ENCODE assay signal across 18 cellular contexts in genomic region chr1:201116091-201116490, GRCh38. TPM values are rescaled to one million over a fixed set of nuclear protein-coding genes. Genes with fewer than 3 reads are reported as not detected.
"Had no signal": no experiment of that assay in that cellular context is flagged by ENCODE, and none has a peak within 500 bp of the region (broad histone marks: within the 10 kb centered on the region; RNA-seq: fewer than 3 reads in every experiment).

No MANE protein-coding gene starts in this region.

- H3K9me3 ChIP-seq: heart right ventricle, left ventricle myocardium inferior, right atrium auricular region had no signal

- ATAC-seq: heart right ventricle; stimulated activated memory B cell treated with anti-CD40 and anti-IgM and Interleukin-4, amounts not matched to agents 10 μg/mL and 1 μg/mL and 100 μg/mL, for 72 hours had no signal

- H3K4me2 ChIP-seq: smooth muscle cell had no signal

- H3K4me3 ChIP-seq: heart right ventricle, left ventricle myocardium inferior, right atrium auricular region, smooth muscle cell had no signal

- H3K36me3 ChIP-seq: heart right ventricle, left ventricle myocardium inferior, right atrium auricular region had no signal

- DNase-seq: activated CD4-positive, alpha-beta memory T cell treated with anti-CD3 and anti-CD28 coated beads, Interleukin-2, amount 10 ng/mL, durations not matched to agents 7 days and 5 days; activated CD8-positive, alpha-beta memory T cell treated with anti-CD3 and anti-CD28 coated beads, Interleukin-2, amount 50 U/mL, for 48 hours; activated naive CD4-positive, alpha-beta T cell; effector memory CD4-positive, alpha-beta T cell; heart right ventricle; left ventricle myocardium inferior; mesenchymal stem cell; substantia nigra; trophoblast cell had no signal

- H3K27ac ChIP-seq: heart right ventricle, left ventricle myocardium inferior, right atrium auricular region had no signal

- H3K9me3 Mint-ChIP-seq: activated CD4-positive, alpha-beta memory T cell treated with anti-CD3 and anti-CD28 coated beads, Interleukin-2, amount 10 ng/mL, durations not matched to agents 7 days and 5 days; activated T-helper 1 cell treated with anti-CD3 and anti-CD28 coated beads, Interleukin-12 subunit alpha, Interleukin-12 subunit beta, Interleukin-2, Interleukin-4 antibody, amounts not matched to agents 30 ng/mL and 10 ng/mL and 1 ng/mL, durations not matched to agents 14 hours and 24 hours and 36 hours; stimulated activated memory B cell treated with anti-CD40 and anti-IgM and Interleukin-4, amounts not matched to agents 10 μg/mL and 1 μg/mL and 100 μg/mL, for 72 hours; T-helper 2 cell treated with Interferon-gamma antibody and Interleukin-4, amounts not matched to agents 5 μg/mL and 100 μg/mL, for 36 hours had no signal

- H3K4me3 Mint-ChIP-seq: activated CD4-positive, alpha-beta memory T cell treated with anti-CD3 and anti-CD28 coated beads, Interleukin-2, amount 10 ng/mL, durations not matched to agents 7 days and 5 days; activated T-helper 1 cell treated with anti-CD3 and anti-CD28 coated beads, Interleukin-12 subunit alpha, Interleukin-12 subunit beta, Interleukin-2, Interleukin-4 antibody, amounts not matched to agents 30 ng/mL and 10 ng/mL and 1 ng/mL, durations not matched to agents 14 hours and 24 hours and 36 hours; stimulated activated memory B cell treated with anti-CD40 and anti-IgM and Interleukin-4, amounts not matched to agents 10 μg/mL and 1 μg/mL and 100 μg/mL, for 72 hours; T-helper 2 cell treated with Interferon-gamma antibody and Interleukin-4, amounts not matched to agents 5 μg/mL and 100 μg/mL, for 36 hours had no signal

- H3K27me3 ChIP-seq: right atrium auricular region had no signal

- H3K36me3 Mint-ChIP-seq: stimulated activated memory B cell treated with anti-CD40 and anti-IgM and Interleukin-4, amounts not matched to agents 10 μg/mL and 1 μg/mL and 100 μg/mL, for 72 hours had no signal

- H3K27ac Mint-ChIP-seq: activated CD4-positive, alpha-beta memory T cell treated with anti-CD3 and anti-CD28 coated beads, Interleukin-2, amount 10 ng/mL, durations not matched to agents 7 days and 5 days; activated T-helper 1 cell treated with anti-CD3 and anti-CD28 coated beads, Interleukin-12 subunit alpha, Interleukin-12 subunit beta, Interleukin-2, Interleukin-4 antibody, amounts not matched to agents 30 ng/mL and 10 ng/mL and 1 ng/mL, durations not matched to agents 14 hours and 24 hours and 36 hours; stimulated activated memory B cell treated with anti-CD40 and anti-IgM and Interleukin-4, amounts not matched to agents 10 μg/mL and 1 μg/mL and 100 μg/mL, for 72 hours; T-helper 2 cell treated with Interferon-gamma antibody and Interleukin-4, amounts not matched to agents 5 μg/mL and 100 μg/mL, for 36 hours had no signal

RNA-seq across cellular contexts. Expression of gene CACNA1S, which starts 3.9 kb away (rescaled TPM):
- total RNA-seq: activated CD4-positive, alpha-beta memory T cell treated with anti-CD3 and anti-CD28 coated beads, Interleukin-2, amount 10 ng/mL, durations not matched to agents 7 days and 5 days; activated T-helper 1 cell treated with anti-CD3 and anti-CD28 coated beads, Interleukin-12 subunit alpha, Interleukin-12 subunit beta, Interleukin-2, Interleukin-4 antibody, amounts not matched to agents 30 ng/mL and 10 ng/mL and 1 ng/mL, durations not matched to agents 14 hours and 24 hours and 36 hours; fibroblast of lung; left ventricle myocardium inferior; right atrium auricular region; smooth muscle cell had no signal
- polyA plus RNA-seq: fibroblast of lung, keratinocyte, smooth muscle cell had no signal

RNA-seq across cellular contexts. Expression of gene ASCL5, which starts 10.9 kb away (rescaled TPM):
- total RNA-seq: activated CD4-positive, alpha-beta memory T cell treated with anti-CD3 and anti-CD28 coated beads, Interleukin-2, amount 10 ng/mL, durations not matched to agents 7 days and 5 days; activated T-helper 1 cell treated with anti-CD3 and anti-CD28 coated beads, Interleukin-12 subunit alpha, Interleukin-12 subunit beta, Interleukin-2, Interleukin-4 antibody, amounts not matched to agents 30 ng/mL and 10 ng/mL and 1 ng/mL, durations not matched to agents 14 hours and 24 hours and 36 hours; fibroblast of lung; frontal cortex; heart right ventricle; left ventricle myocardium inferior; posterior vena cava; right atrium auricular region; smooth muscle cell had no signal
- polyA plus RNA-seq: fibroblast of lung, heart right ventricle, keratinocyte, smooth muscle cell had no signal
